ENCODE assay signal across 30 cellular contexts in the genomic region with DNA sequence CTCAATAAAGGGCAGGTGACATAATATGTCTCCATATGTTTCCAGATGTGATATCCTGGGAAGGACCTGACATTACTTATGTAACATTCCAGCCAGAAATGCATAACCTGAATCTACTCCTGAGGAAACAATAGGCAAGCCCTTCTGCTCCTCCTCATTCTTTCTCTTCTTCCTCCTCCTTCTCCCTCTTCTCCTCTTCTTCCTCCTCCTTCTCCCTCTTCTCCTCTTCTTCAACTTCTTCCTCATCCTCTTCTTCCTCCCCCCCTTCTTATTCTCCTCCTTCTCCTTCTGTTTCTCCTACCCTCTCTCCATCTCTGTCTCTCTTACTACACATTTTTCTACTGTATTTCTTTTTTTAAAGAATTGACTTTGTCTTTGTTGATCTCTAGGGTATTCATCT. TPM values are rescaled to one million over a fixed set of nuclear protein-coding genes. Genes with fewer than 3 reads are reported as not detected.
"Had no signal": no experiment of that assay in that cellular context is flagged by ENCODE, and none has a peak within 500 bp of the region (broad histone marks: within the 10 kb centered on the region; RNA-seq: fewer than 3 reads in every experiment).

No MANE protein-coding gene starts in this region.

- H3K4me2 ChIP-seq: neural progenitor cell, smooth muscle cell had no signal

- ATAC-seq: naive thymus-derived CD4-positive, alpha-beta T cell; natural killer cell; psoas muscle; right cardiac atrium; sciatic nerve; stimulated activated memory B cell treated with anti-CD40 and anti-IgM and Interleukin-4, amounts not matched to agents 10 μg/mL and 1 μg/mL and 100 μg/mL, for 72 hours; stimulated activated naive CD8-positive, alpha-beta T cell treated with anti-CD3 and anti-CD28 coated beads, Interleukin-15, amount 100 ng/mL, for 72 hours; stimulated activated naive CD8-positive, alpha-beta T cell treated with anti-CD3 and anti-CD28 coated beads, Interleukin-15, Interleukin-2, amounts not matched to agents 100 U/mL and 50 U/mL, for 24 hours; upper lobe of right lung had no signal

- H3K27ac ChIP-seq: neural progenitor cell, ovary, parathyroid adenoma, psoas muscle, skin epidermis, spleen, suprapubic skin, testis, tibial artery, transverse colon, upper lobe of right lung, uterus had no signal

- H3K36me3 ChIP-seq: neural progenitor cell, ovary, spleen, suprapubic skin, tibial artery, transverse colon, upper lobe of right lung, uterus had no signal

- DNase-seq: naive thymus-derived CD4-positive, alpha-beta T cell; natural killer cell; ovary; posterior cingulate gyrus; psoas muscle; right cardiac atrium; spleen; stimulated activated CD4-positive, alpha-beta T cell treated with anti-CD3 and anti-CD28 coated beads, Interleukin-12 subunit alpha, Interleukin-12 subunit beta, amount 100 ng/mL, for 4 hours; stimulated activated CD4-positive, alpha-beta T cell treated with anti-CD3 and anti-CD28 coated beads, Interleukin-1b, Interleukin-23, amount 100 ng/mL, for 48 hours; stimulated activated CD4-positive, alpha-beta T cell treated with anti-CD3 and anti-CD28 coated beads, Interleukin-4, amount 100 ng/mL, for 1 hour; stimulated activated CD4-positive, alpha-beta T cell treated with anti-CD3 and anti-CD28 coated beads, Interleukin-4, amount 100 ng/mL, for 4 hours; stimulated activated CD8-positive, alpha-beta memory T cell treated with anti-CD3 and anti-CD28 coated beads, Interleukin-4, amount 100 ng/mL, for 48 hours; stimulated activated naive CD4-positive, alpha-beta T cell; stimulated activated naive CD8-positive, alpha-beta T cell treated with anti-CD3 and anti-CD28 coated beads, Interleukin-15, amount 100 ng/mL, for 72 hours; stimulated activated naive CD8-positive, alpha-beta T cell treated with anti-CD3 and anti-CD28 coated beads, Interleukin-15, Interleukin-2, amounts not matched to agents 100 U/mL and 50 U/mL, for 24 hours; substantia nigra; testis; tibial artery; transverse colon; upper lobe of right lung; uterus had no signal

- H3K9ac ChIP-seq: neural progenitor cell, parathyroid adenoma had no signal

- H3K4me1 ChIP-seq: neural progenitor cell, parathyroid adenoma, psoas muscle, spleen, suprapubic skin, testis had no signal

- H3K9me3 ChIP-seq: ovary, psoas muscle, spleen, suprapubic skin, testis, tibial artery, transverse colon, upper lobe of right lung, uterus had no signal

- H3K4me3 ChIP-seq: neural progenitor cell, ovary, psoas muscle, skin epidermis, smooth muscle cell, spleen, suprapubic skin, testis, tibial artery, transverse colon, upper lobe of right lung, uterus had no signal

- H2AFZ ChIP-seq: neural progenitor cell, parathyroid adenoma had no signal

- H3K79me2 ChIP-seq: parathyroid adenoma had no signal

- H3K27me3 ChIP-seq: neural progenitor cell, ovary, suprapubic skin, testis, tibial artery, transverse colon, upper lobe of right lung, uterus had no signal

RNA-seq across cellular contexts. Expression of a gene that starts 43.5 kb away (rescaled TPM):
- total RNA-seq: natural killer cell, progenitor cell of endocrine pancreas had no signal
- polyA plus RNA-seq: neural cell had no signal
